8 cellular contexts compared by ENCODE assay signal in genomic region chr22:19046287-19046686, GRCh38.
"Had no signal": no experiment of that assay in that cellular context is flagged by ENCODE, and none has a peak within 500 bp of the region (broad histone marks: within the 10 kb centered on the region; RNA-seq: fewer than 3 reads in every experiment).

No MANE protein-coding gene starts in this region.

- FAIRE-seq: G401.6, GM12878, GM12891, GM12892, GM18507, GM19239 had no signal

- H3K4me3 ChIP-seq: GM12878 had no signal

- DNase-seq: GDM1, GF-D8 had no signal

- ATAC-seq: GM12878 had no signal
